Comparison of ENCODE assay signal across 13 cellular contexts in genomic region chr4:144967161-144967560, GRCh38.
A peak's percentile ranks its signal among the peaks of the same experiment; 100 is the strongest.
DNase-seq lines count a peak whose midpoint lies in the region; ATAC-seq, FAIRE-seq and TF ChIP-seq lines count a peak whose summit lies in the region.
"Had no signal": no experiment of that assay in that cellular context is flagged by ENCODE, and none has a peak within 500 bp of the region (broad histone marks: within the 10 kb centered on the region; RNA-seq: fewer than 3 reads in every experiment).

No MANE protein-coding gene starts in this region.

- no peaks in the 10 kb centered on the region for H3K9me1 ChIP-seq in keratinocyte (ENCODE audit: control insufficient read depth, extremely low read depth, insufficient read depth, low read length)

- H3K9ac ChIP-seq in HCT116 (ENCODE audit: low read length) (no peak overlapping the region), keratinocyte (ENCODE audit: control insufficient read depth, extremely low read depth, insufficient read depth, low read length) (no peak overlapping the region)

- dilution Hi-C loops in keratinocyte (cut with MboI; ENCODE audit: extremely low pct_ligation_motif_present, low sequenced_read_pairs) = no loop called here

- H3K9me3 ChIP-seq in HCT116 (ENCODE audit: control insufficient read depth in 1 of 2, insufficient read depth in 1 of 2, low read depth in 1 of 2, low read length in 2 of 2) = no peaks in the 10 kb centered on the region
- H3K9me3 ChIP-seq in keratinocyte (ENCODE audit: control insufficient read depth, low read depth, low read length) = no peaks in the 10 kb centered on the region
- H3K9me3 ChIP-seq: thyroid gland had no signal

- ATAC-seq in HCT116 (no peak), HG03196 (IDR thresholded peaks at IDR 0.05; ENCODE audit: unreplicated experiment) (peak; percentile 55)
- ATAC-seq: effector memory CD8-positive, alpha-beta T cell had no signal

- POLR2A ChIA-PET in HCT116 (lab: Charles Lee) = no interaction called here

- RAD21 ChIA-PET in HCT116 (lab: Charles Lee; ENCODE audit: low non-redundant PET in 1 of 2, low total read pairs in 2 of 2, uncharacterized antibody in 2 of 2, unreplicated experiment in 2 of 2) = no interaction called here

- H3K4me3 ChIP-seq in HCT116 (replicated peaks in 1 of 2; ENCODE audit: low read depth in 1 of 2, low read length in 2 of 2) (no peak overlapping the region), keratinocyte (ENCODE audit: control insufficient read depth in 2 of 3, extremely low read depth in 1 of 3, insufficient read depth in 2 of 3, low read depth in 1 of 3, low read length in 3 of 3) (peak overlapping the region in 1 of 3 experiments; percentile 29)
- H3K4me3 ChIP-seq: thyroid gland had no signal

- no TSS peak for BruUV-seq in HCT116 (replicated peaks; lab: Mats Ljungman, UMichigan)

- H3K9me2 ChIP-seq in HCT116 (ENCODE audit: insufficient read depth) = no peaks in the 10 kb centered on the region

- CTCF ChIA-PET in HCT116 (lab: Charles Lee) = no interaction called here

- H3K79me2 ChIP-seq in HCT116 (ENCODE audit: insufficient read depth, low read length) (no peaks in the 10 kb centered on the region), keratinocyte (ENCODE audit: control insufficient read depth, insufficient read depth, low read length) (no peaks in the 10 kb centered on the region)

- H3K36me3 ChIP-seq in HCT116 (ENCODE audit: control insufficient read depth in 1 of 2, insufficient read depth in 2 of 2, low read length in 2 of 2) (no peaks in the 10 kb centered on the region), keratinocyte (ENCODE audit: control insufficient read depth in 2 of 2, extremely low read depth in 1 of 2, insufficient read depth in 2 of 2, low read length in 2 of 2) (no peaks in the 10 kb centered on the region)
- H3K36me3 ChIP-seq: thyroid gland had no signal

- H3K4me1 ChIP-seq in HCT116 (ENCODE audit: control insufficient read depth in 1 of 2, insufficient read depth in 2 of 2, low read length in 2 of 2) = peaks cover 0 to 6% of the 10 kb centered on the region in 2 experiments; a peak in 1 of 4 replicates
- peaks cover 12% of the 10 kb centered on the region for H3K4me1 ChIP-seq in keratinocyte (ENCODE audit: control insufficient read depth, extremely low read depth, insufficient read depth, low read length)
- H3K4me1 ChIP-seq: thyroid gland had no signal

- no peak overlapping the region for H2AFZ ChIP-seq in HCT116 (ENCODE audit: low read depth, low read length, poor library complexity, severe bottlenecking)
- peak overlapping the region; percentile 33 for H2AFZ ChIP-seq in keratinocyte (ENCODE audit: control insufficient read depth, low read length)

- TF ChIP-seq CTCF in HCT116 (IDR thresholded peaks at IDR 0.05 in 2 of 3, conservative IDR thresholded peaks at IDR 0.05 in 1 of 3; ENCODE audit: borderline replicate concordance in 1 of 3, insufficient read depth in 1 of 3, low read depth in 2 of 3, low read length in 2 of 3) = no peak
- TF ChIP-seq CTCF in keratinocyte (optimal IDR thresholded peaks at IDR 0.05 in 1 of 3, IDR thresholded peaks at IDR 0.05 in 1 of 3, conservative IDR thresholded peaks at IDR 0.05 in 1 of 3; ENCODE audit: extremely low read depth in 1 of 3, insufficient read depth in 2 of 3, low read length in 3 of 3) = no peak
- TF ChIP-seq CTCF in D721Med (IDR thresholded peaks at IDR 0.05; ENCODE audit: insufficient read depth, missing control alignments) = no peak

- H4K20me1 ChIP-seq in HCT116 (ENCODE audit: insufficient read depth) (no peaks in the 10 kb centered on the region), keratinocyte (ENCODE audit: control insufficient read depth, extremely low read depth, insufficient read depth, low read length) (no peaks in the 10 kb centered on the region)

- H3K27me3 ChIP-seq in HCT116 (ENCODE audit: insufficient read depth, low read length) (no peaks in the 10 kb centered on the region), keratinocyte (ENCODE audit: control insufficient read depth, extremely low read depth, insufficient read depth, low read length) (no peaks in the 10 kb centered on the region)
- H3K27me3 ChIP-seq: thyroid gland had no signal

- no peak for TF ChIP-seq RAD21 in HCT116 (IDR thresholded peaks at IDR 0.05; ENCODE audit: low read depth)

- peak; percentile 94 for FAIRE-seq in keratinocyte (lab: Jason Lieb, UNC)
- FAIRE-seq in D721Med (lab: Jason Lieb, UNC) = no peak

- intact Hi-C loops in HCT116 (cut with micrococcal nuclease) = no loop called here

- TF ChIP-seq POLR2A in HCT116 (IDR thresholded peaks at IDR 0.05; ENCODE audit: borderline replicate concordance, extremely low read depth, insufficient read depth, insufficient read length) = no peak

- H3K4me2 ChIP-seq in HCT116 (ENCODE audit: low read length) = peak overlapping the region; percentile 3; the same call in 1 of the 2 replicates
- H3K4me2 ChIP-seq in keratinocyte (ENCODE audit: control insufficient read depth, extremely low read depth, insufficient read depth, low read depth, low read length) = peak overlapping the region; percentile 62

- DNase-seq in GM19240 (ENCODE audit: insufficient read length, low spot score) = peak; percentile 13
- no peak for DNase-seq in HCT116 (ENCODE audit: low read depth, low spot score)
- peak; percentile 33 for DNase-seq in keratinocyte (ENCODE audit: low read depth, low spot score)
- DNase-seq in D721Med (ENCODE audit: insufficient read length, low spot score) = no peak
- DNase-seq in NCI-H526 (lab: John Stamatoyannopoulos, UW) = no peak
- no peak for DNase-seq in NCI-H524 (lab: John Stamatoyannopoulos, UW)
- DNase-seq in effector CD8-positive, alpha-beta T cell (lab: John Stamatoyannopoulos, UW) = no peak
- DNase-seq: effector memory CD8-positive, alpha-beta T cell; hippocampal formation; NCI-H2029; T1000; thyroid gland had no signal

- no peak overlapping the region for H3K27ac ChIP-seq in HCT116 (ENCODE audit: low read depth, low read length)
- no peak overlapping the region for H3K27ac ChIP-seq in keratinocyte (ENCODE audit: control insufficient read depth, insufficient read depth, low read length)
- H3K27ac ChIP-seq: thyroid gland had no signal

TF ChIP-seq in HCT116, 20 proteins besides CTCF, POLR2A, EP300 and RAD21 (continues in another document):
- no peak for TF ChIP-seq TCF7L2 (IDR thresholded peaks at IDR 0.05; ENCODE audit: borderline replicate concordance, extremely low read depth, insufficient read depth, insufficient read length)
- no peak for TF ChIP-seq REST (IDR thresholded peaks at IDR 0.05; ENCODE audit: low read depth)
- no peak for TF ChIP-seq ELF1 (IDR thresholded peaks at IDR 0.05; ENCODE audit: borderline replicate concordance, low read depth)
- no peak for TF ChIP-seq ZBTB33 (IDR thresholded peaks at IDR 0.05; ENCODE audit: extremely low read depth, insufficient replicate concordance, low read length)
- no peak for TF ChIP-seq MAX (IDR thresholded peaks at IDR 0.05)
- no peak for TF ChIP-seq ATF3 (IDR thresholded peaks at IDR 0.05)
- no peak for TF ChIP-seq YY1 (IDR thresholded peaks at IDR 0.05; ENCODE audit: extremely low read depth, insufficient replicate concordance, low read depth, low read length)
- TF ChIP-seq JUND (IDR thresholded peaks at IDR 0.05) = no peak
- no peak for TF ChIP-seq EGR1 (IDR thresholded peaks at IDR 0.05; ENCODE audit: low read depth)
- TF ChIP-seq CEBPB (IDR thresholded peaks at IDR 0.05; ENCODE audit: low read depth) = no peak
- TF ChIP-seq POLR2AphosphoS5 (IDR thresholded peaks at IDR 0.05; ENCODE audit: low read depth, low read length) = no peak

Comparison
In these comparisons a context has a peak if more than half of its experiments do, and no peak if none do; other contexts are left out.
1. DNase-seq: peak in GM19240 (single experiment) and keratinocyte (single experiment); none in HCT116 (single experiment), D721Med (single experiment), NCI-H526 (0 of 2), NCI-H524 (0 of 2) and effector CD8-positive, alpha-beta T cell (single experiment).